27 cellular contexts compared by ENCODE assay signal in the genomic region with DNA sequence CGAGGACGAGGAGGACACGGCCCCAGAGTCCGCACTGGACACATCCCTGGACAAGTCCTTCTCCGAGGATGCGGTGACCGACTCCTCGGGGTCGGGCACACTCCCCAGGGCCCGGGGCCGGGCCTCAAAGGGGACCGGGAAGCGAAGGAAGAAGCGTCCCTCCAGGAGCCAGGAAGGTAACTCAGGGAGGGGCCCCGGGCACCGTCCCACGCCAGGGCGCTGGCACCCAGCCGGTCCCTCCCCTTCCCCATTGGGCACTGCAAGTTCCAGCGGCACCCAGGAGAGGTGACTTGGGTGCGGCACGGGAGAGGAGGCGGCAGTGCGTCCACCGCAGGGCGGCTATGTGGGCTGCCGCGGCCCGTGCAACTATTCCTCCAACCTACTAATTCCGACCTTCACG.
"Had no signal": no experiment of that assay in that cellular context is flagged by ENCODE, and none has a peak within 500 bp of the region (broad histone marks: within the 10 kb centered on the region; RNA-seq: fewer than 3 reads in every experiment).

No MANE protein-coding gene starts in this region.

- H3K4me1 ChIP-seq: pancreas, prostate gland, uterus had no signal

- H3K36me3 ChIP-seq: uterus had no signal

- H3K27me3 ChIP-seq: hepatocyte, pancreas, sigmoid colon, spleen, tibial nerve, uterus had no signal

- H3K27ac ChIP-seq: hepatocyte, left ventricle myocardium inferior, pancreas, prostate gland, sigmoid colon, spleen, uterus had no signal

- H3K9me3 ChIP-seq: left ventricle myocardium inferior, mucosa of descending colon, pancreas, prostate gland, sigmoid colon, spleen, tibial nerve, uterus had no signal

- H3K4me2 ChIP-seq: hepatocyte had no signal

- H2AFZ ChIP-seq: hepatocyte had no signal

- DNase-seq: islet precursor cell; left ventricle myocardium inferior; midbrain; mucosa of descending colon; naive thymus-derived CD4-positive, alpha-beta T cell; nucleus accumbens; pancreas; posterior cingulate gyrus; retina; right cardiac atrium; sigmoid colon; small intestine; spleen; stimulated activated CD4-positive, alpha-beta T cell treated with anti-CD3 and anti-CD28 coated beads, Interleukin-1b, Interleukin-23, amount 100 ng/mL, for 48 hours; stimulated activated CD4-positive, alpha-beta T cell treated with anti-CD3 and anti-CD28 coated beads, Interleukin-2, amount 100 ng/mL, for 48 hours; stimulated activated CD4-positive, alpha-beta T cell treated with anti-CD3 and anti-CD28 coated beads, Interleukin-4, amount 100 ng/mL, for 4 hours; stimulated activated CD8-positive, alpha-beta memory T cell treated with anti-CD3 and anti-CD28 coated beads, Interleukin-4, amount 100 ng/mL, for 48 hours; stimulated activated naive CD4-positive, alpha-beta T cell treated with Interleukin-2 at 50 U/mL for 16 hours; stimulated activated naive CD8-positive, alpha-beta T cell treated with anti-CD3 and anti-CD28 coated beads, Interleukin-15, amount 100 ng/mL, for 72 hours; substantia nigra; uterus had no signal

- ATAC-seq: mucosa of descending colon; naive thymus-derived CD4-positive, alpha-beta T cell; natural killer cell treated with Interleukin-12 subunit alpha and Interleukin-12 subunit beta and Interleukin-15 and Interleukin-18, amount 100 ng/mL, for 72 hours; pancreas; right cardiac atrium; stimulated activated memory B cell treated with anti-CD40 and anti-IgM and Interleukin-4, amounts not matched to agents 10 μg/mL and 1 μg/mL and 100 μg/mL, for 72 hours; stimulated activated naive CD8-positive, alpha-beta T cell treated with anti-CD3 and anti-CD28 coated beads, Interleukin-15, amount 100 ng/mL, for 72 hours had no signal

- H3K79me2 ChIP-seq: hepatocyte had no signal

- H3K4me3 ChIP-seq: hepatocyte, left ventricle myocardium inferior, lung, mucosa of descending colon, pancreas, prostate gland, sigmoid colon, spleen, tibial nerve, uterus had no signal

- FAIRE-seq: pancreas, small intestine had no signal
